In the genomic region with DNA sequence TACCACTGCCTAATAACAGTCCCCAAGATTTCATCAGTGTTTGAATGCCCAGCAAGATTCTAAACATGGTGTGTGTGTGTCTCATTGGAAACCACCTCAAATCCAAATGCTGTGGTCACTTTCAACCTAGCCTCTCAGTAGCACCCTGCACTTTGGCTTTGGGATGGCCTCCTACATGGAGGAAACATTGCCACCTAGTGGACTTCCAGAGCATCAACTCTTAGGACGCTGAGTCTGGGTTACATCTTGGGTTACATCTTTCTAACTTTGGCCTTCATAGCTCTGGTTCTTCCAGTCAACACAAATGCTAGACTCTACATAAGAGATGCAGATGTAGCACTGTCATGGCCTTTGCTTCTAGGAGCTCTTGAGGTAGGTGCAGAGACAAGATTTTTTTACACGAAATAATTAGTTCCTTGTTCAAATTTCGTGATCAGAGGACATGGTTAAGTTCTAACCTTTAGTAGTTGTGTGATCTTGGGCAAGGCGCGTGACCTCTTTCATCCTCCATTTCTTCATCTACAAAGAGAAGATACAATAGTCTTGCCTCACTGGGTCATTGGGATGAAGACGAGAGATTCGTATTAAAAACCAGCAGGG, we compare ENCODE assay signal across 8 cellular contexts.
DNase-seq lines count a peak whose midpoint lies in the region; ATAC-seq, FAIRE-seq and TF ChIP-seq lines count a peak whose summit lies in the region.

No MANE protein-coding gene starts in this region.

- H3K27ac ChIP-seq in AG04450 (ENCODE audit: low read depth, low read length) = no peak overlapping the region
- no peak overlapping the region for H3K27ac ChIP-seq in H1 (ENCODE audit: low read depth, low read length)
- no peak overlapping the region for H3K27ac ChIP-seq in mesenchymal stem cell (ENCODE audit: low read length, poor library complexity, severe bottlenecking)

- H3K36me3 ChIP-seq in GM06990 (ENCODE audit: control insufficient read depth, insufficient read depth, low read length) = no peaks in the 10 kb centered on the region
- no peaks in the 10 kb centered on the region for H3K36me3 ChIP-seq in Loucy (ENCODE audit: insufficient read depth, low read length)
- H3K36me3 ChIP-seq in H1 (ENCODE audit: control insufficient read depth in 2 of 4, insufficient read depth in 4 of 4, low read length in 3 of 4) = no peaks in the 10 kb centered on the region
- H3K36me3 ChIP-seq in mesenchymal stem cell (ENCODE audit: control insufficient read depth in 1 of 2, insufficient read depth in 2 of 2, low read depth in 1 of 2, low read length in 2 of 2) = no peaks in the 10 kb centered on the region

- no peaks in the 10 kb centered on the region for H3K23me2 ChIP-seq in H1 (ENCODE audit: low read depth, low read length)

- H3K79me1 ChIP-seq in H1 (ENCODE audit: low read depth, low read length) (no peaks in the 10 kb centered on the region; the same call in 1 of the 2 replicates), mesenchymal stem cell (replicated peaks; ENCODE audit: low read length, poor library complexity, severe bottlenecking) (no peaks in the 10 kb centered on the region)

- H2BK20ac ChIP-seq in H1 (ENCODE audit: low read length) = no peak overlapping the region

- H3K9me3 ChIP-seq in AG04450 (ENCODE audit: control insufficient read depth, insufficient read depth, low read length) = no peaks in the 10 kb centered on the region
- H3K9me3 ChIP-seq in Loucy (ENCODE audit: insufficient read depth, low read depth, low read length) = no peaks in the 10 kb centered on the region
- no peaks in the 10 kb centered on the region for H3K9me3 ChIP-seq in H1 (ENCODE audit: insufficient read depth in 2 of 2, low read depth in 1 of 2, low read length in 1 of 2)
- H3K9me3 ChIP-seq in mesenchymal stem cell (ENCODE audit: control insufficient read depth, low read length) = no peaks in the 10 kb centered on the region

- H3F3A ChIP-seq in Loucy (ENCODE audit: low read depth) = no peaks in the 10 kb centered on the region

- no peak overlapping the region for H4K5ac ChIP-seq in H1 (ENCODE audit: insufficient read length, low read depth, low read length)

- POLR2A ChIA-PET in AG04450 (lab: Yijun Ruan, JAX) = no interaction called here
- POLR2A ChIA-PET in H1 (lab: Charles Lee; ENCODE audit: partially characterized antibody) = no interaction called here

- no peak overlapping the region for H3K4ac ChIP-seq in H1 (replicated peaks; ENCODE audit: insufficient read length, low read depth, low read length)
- H3K4ac ChIP-seq in mesenchymal stem cell (ENCODE audit: low read depth in 1 of 2, low read length in 2 of 2) = no peak overlapping the region

- no peak overlapping the region for H4K91ac ChIP-seq in H1 (replicated peaks; ENCODE audit: insufficient read length, low read length)
- H4K91ac ChIP-seq in mesenchymal stem cell (ENCODE audit: low read length) = no peak overlapping the region

- H2BK12ac ChIP-seq in H1 (ENCODE audit: low read depth, low read length) (no peak overlapping the region), mesenchymal stem cell (ENCODE audit: low read length in 2 of 2) (no peak overlapping the region)

- H4K20me1 ChIP-seq in Loucy (ENCODE audit: insufficient read depth, low read length, poor library complexity, severe bottlenecking) = no peaks in the 10 kb centered on the region
- no peaks in the 10 kb centered on the region for H4K20me1 ChIP-seq in H1 (replicated peaks in 1 of 2; ENCODE audit: control insufficient read depth in 1 of 2, insufficient read depth in 2 of 2, low read length in 2 of 2)

- no peak overlapping the region for H3K56ac ChIP-seq in H1 (replicated peaks; ENCODE audit: insufficient read length, low read depth, low read length)

- H3K27me3 ChIP-seq in AG04450 (ENCODE audit: control insufficient read depth, insufficient read depth, low read length) = peaks cover 5% of the 10 kb centered on the region
- peaks cover 4% of the 10 kb centered on the region for H3K27me3 ChIP-seq in GM06990 (replicated peaks; ENCODE audit: control insufficient read depth, insufficient read depth, low read length)
- H3K27me3 ChIP-seq in Loucy (ENCODE audit: insufficient read depth, low read length, poor library complexity, severe bottlenecking) = no peaks in the 10 kb centered on the region
- no peaks in the 10 kb centered on the region for H3K27me3 ChIP-seq in H1 (replicated peaks in 1 of 4; ENCODE audit: control insufficient read depth in 3 of 4, extremely low read depth in 1 of 4, insufficient read depth in 3 of 4, low read length in 3 of 4)
- peaks cover 16 to 54% of the 10 kb centered on the region in 2 experiments for H3K27me3 ChIP-seq in mesenchymal stem cell (ENCODE audit: control insufficient read depth in 1 of 2, insufficient read depth in 1 of 2, low read length in 2 of 2)

- H2BK15ac ChIP-seq in H1 (ENCODE audit: low read length) (no peak overlapping the region), mesenchymal stem cell (ENCODE audit: low read depth, poor library complexity, severe bottlenecking) (no peak overlapping the region)

- peak; percentile 87 for TF ChIP-seq CTCF in AG04450 (IDR thresholded peaks at IDR 0.05; ENCODE audit: low read depth, low read length)
- peak; percentile 85 for TF ChIP-seq CTCF in GM06990 (IDR thresholded peaks at IDR 0.05; ENCODE audit: insufficient read depth, low read length, poor library complexity, severe bottlenecking)
- peak; percentile 90 for TF ChIP-seq CTCF in Loucy (conservative IDR thresholded peaks at IDR 0.05; ENCODE audit: low read length)
- peak; percentile 48 to 98 (median 79) for TF ChIP-seq CTCF in H1 (IDR thresholded peaks at IDR 0.05; ENCODE audit: control extremely low read depth in 1 of 3, insufficient read depth in 1 of 3, low read depth in 1 of 3, low read length in 3 of 3)

- H3K14ac ChIP-seq in H1 (ENCODE audit: insufficient read length) (no peak overlapping the region), mesenchymal stem cell (ENCODE audit: low read length in 2 of 2) (no peak overlapping the region)

- CTCF ChIA-PET in AG04450 (lab: Charles Lee) = interaction anchor here (0.6 to 1.9 kb wide), 17 partner anchors 10 to 937 kb away, joined by 3 to 11 read pairs (median 3); no protein-coding TSS in a partner anchor
- CTCF ChIA-PET in H1 (lab: Charles Lee; ENCODE audit: partially characterized antibody) = interaction anchor here (0.6 to 5.6 kb wide), 37 partner anchors 9 to 596 kb away, joined by 3 to 32 read pairs (median 4); no protein-coding TSS in a partner anchor

- H3K79me2 ChIP-seq in Loucy (ENCODE audit: insufficient read depth, low read length) (no peaks in the 10 kb centered on the region), H1 (ENCODE audit: control insufficient read depth in 1 of 2, insufficient read depth in 2 of 2, low read length in 2 of 2) (no peaks in the 10 kb centered on the region)

- DNase-seq in AG04450 (ENCODE audit: low read depth, low spot score) (peak; percentile 23), GM06990 (ENCODE audit: extremely low read depth, insufficient read length) (no peak), RPMI8226 (peak; percentile 53), H1 (ENCODE audit: low read depth in 1 of 2, low spot score in 2 of 2) (no peak), mesenchymal stem cell (peak; percentile 41), ureter (ENCODE audit: low spot score) (no peak)

- no peaks in the 10 kb centered on the region for H3K9me2 ChIP-seq in Loucy (replicated peaks; ENCODE audit: low read depth, low read length)

- WGBS in H1 (ENCODE audit: extremely low coverage in 1 of 2, insufficient coverage in 1 of 2, insufficient read length in 1 of 2, insufficient replicate concordance in 2 of 2, low coverage in 1 of 2, low lambda C conversion rate in 2 of 2, missing lambda C conversion rate in 1 of 2), 2 experiments = 74% methylated on average over 7 of the region's 7 CpGs; no CpG with 5 or more reads in 1 of the 2 experiments
- WGBS in mesenchymal stem cell = 50% methylated on average over 4 of the region's 7 CpGs

- H3K4me3 ChIP-seq in AG04450 (ENCODE audit: low read depth, low read length) (no peak overlapping the region), GM06990 (replicated peaks; ENCODE audit: low read depth, low read length) (no peak overlapping the region), Loucy (ENCODE audit: low read length, poor library complexity, severe bottlenecking) (no peak overlapping the region), H1 (ENCODE audit: extremely low read depth in 1 of 4, insufficient read depth in 2 of 4, low read depth in 3 of 4, low read length in 4 of 4) (no peak overlapping the region), mesenchymal stem cell (ENCODE audit: insufficient read depth in 1 of 2, low read depth in 1 of 2, low read length in 2 of 2) (no peak overlapping the region)

- TF ChIP-seq RAD21 in H1 (IDR thresholded peaks at IDR 0.05 in 1 of 2, conservative IDR thresholded peaks at IDR 0.05 in 1 of 2; ENCODE audit: low read depth in 2 of 2, low read length in 2 of 2) = peak; percentile 77 to 89

- ATAC-seq in HG03139 (IDR thresholded peaks at IDR 0.05; ENCODE audit: unreplicated experiment) = no peak

- H3K18ac ChIP-seq in H1 (ENCODE audit: extremely low read depth, low read length) = no peak overlapping the region
- no peak overlapping the region for H3K18ac ChIP-seq in mesenchymal stem cell (ENCODE audit: low read depth in 1 of 2, low read length in 2 of 2)

- no peaks in the 10 kb centered on the region for H3K4me1 ChIP-seq in Loucy (ENCODE audit: insufficient read depth, low read length, poor library complexity, severe bottlenecking)
- peaks cover 0 to 4% (median 1%) of the 10 kb centered on the region in 4 experiments; a peak in 2 of 7 replicates for H3K4me1 ChIP-seq in H1 (replicated peaks in 1 of 4; ENCODE audit: control insufficient read depth in 3 of 4, insufficient read depth in 4 of 4, low read length in 3 of 4)
- H3K4me1 ChIP-seq in mesenchymal stem cell (ENCODE audit: control insufficient read depth, insufficient read depth, low read depth, low read length) = no peaks in the 10 kb centered on the region

- no peak overlapping the region for H3K9ac ChIP-seq in Loucy (ENCODE audit: low read depth, low read length, poor library complexity, severe bottlenecking)
- H3K9ac ChIP-seq in H1 (replicated peaks in 1 of 4; ENCODE audit: extremely low read depth in 1 of 4, low read depth in 3 of 4, low read length in 3 of 4) = no peak overlapping the region
- H3K9ac ChIP-seq in mesenchymal stem cell (ENCODE audit: low read length) = no peak overlapping the region

- no peak for TF ChIP-seq EP300 in H1 (IDR thresholded peaks at IDR 0.05; ENCODE audit: borderline replicate concordance in 1 of 2, low read depth in 2 of 2, low read length in 2 of 2)

- H4K8ac ChIP-seq in H1 (ENCODE audit: extremely low read depth, insufficient read depth, low read length) = no peak overlapping the region
- H4K8ac ChIP-seq in mesenchymal stem cell (ENCODE audit: low read length) = no peak overlapping the region

- H2AK5ac ChIP-seq in H1 (ENCODE audit: low read depth, low read length) (no peak overlapping the region), mesenchymal stem cell (ENCODE audit: low read length, severe bottlenecking) (no peak overlapping the region)

- peak; percentile 98 for FAIRE-seq in H1 (lab: Jason Lieb, UNC)

- H2BK120ac ChIP-seq in H1 (replicated peaks; ENCODE audit: low read depth, low read length) (no peak overlapping the region), mesenchymal stem cell (ENCODE audit: low read depth, low read length) (no peak overlapping the region)

- TF ChIP-seq POLR2A in H1 (IDR thresholded peaks at IDR 0.05; ENCODE audit: control extremely low read depth in 1 of 2, low read depth in 2 of 2, low read length in 2 of 2) = no peak

- H3K23ac ChIP-seq in H1 (ENCODE audit: insufficient read length) = no peak overlapping the region
- H3K23ac ChIP-seq in mesenchymal stem cell (ENCODE audit: low read length in 2 of 2) = no peak overlapping the region

- no peak overlapping the region for H2BK5ac ChIP-seq in H1 (ENCODE audit: low read depth, low read length)
- H2BK5ac ChIP-seq in mesenchymal stem cell (ENCODE audit: low read depth, low read length, poor library complexity, severe bottlenecking) = no peak overlapping the region

- H3K4me2 ChIP-seq in Loucy (ENCODE audit: low read depth, low read length, poor library complexity, severe bottlenecking) (no peak overlapping the region), H1 (ENCODE audit: insufficient read depth in 1 of 2, low read depth in 2 of 2, low read length in 2 of 2) (no peak overlapping the region), mesenchymal stem cell (ENCODE audit: low read length, poor library complexity, severe bottlenecking) (no peak overlapping the region)

- no peak overlapping the region; the same call in 1 of the 2 replicates for H2AFZ ChIP-seq in Loucy (ENCODE audit: low read length)
- 0 out of 2 replicates have a peak overlapping the region, but pooled peaks have one; percentile 54 for H2AFZ ChIP-seq in H1 (ENCODE audit: low read length)
- no peak overlapping the region for H2AFZ ChIP-seq in mesenchymal stem cell (ENCODE audit: low read depth, low read length)

Comparison
In these comparisons a context has a peak if more than half of its experiments do, and no peak if none do; other contexts are left out.
1. DNase-seq: peak in AG04450 (single experiment), RPMI8226 (single experiment) and mesenchymal stem cell (single experiment); none in GM06990 (single experiment), H1 (0 of 2) and ureter (single experiment).
2. Peak in every context shown above with its lines, with median percentiles within 50 percentile points of each other: CTCF ChIP-seq.